ENCODE assay signal across 24 cellular contexts in genomic region chr16:48478418-48478817, GRCh38.
"Had no signal": no experiment of that assay in that cellular context is flagged by ENCODE, and none has a peak within 500 bp of the region (broad histone marks: within the 10 kb centered on the region; RNA-seq: fewer than 3 reads in every experiment).

No MANE protein-coding gene starts in this region.

- H3K36me3 Mint-ChIP-seq: mesothelial cell of epicardium had no signal

- H3K27me3 ChIP-seq: esophagus squamous epithelium, heart right ventricle, sigmoid colon, upper lobe of left lung had no signal

- H3K36me3 ChIP-seq: esophagus squamous epithelium, heart right ventricle, lower lobe of right lung, sigmoid colon, thoracic aorta, upper lobe of left lung had no signal

- H3K4me3 Mint-ChIP-seq: activated B cell treated with CpG ODN at 0.5 μM for 24 hours; activated CD4-positive, alpha-beta T cell treated with anti-CD3 and anti-CD28 coated beads for 36 hours; activated naive CD8-positive, alpha-beta T cell treated with anti-CD3 and anti-CD28 coated beads for 36 hours; immature natural killer cell; mesothelial cell of epicardium; naive thymus-derived CD8-positive, alpha-beta T cell; stimulated activated naive B cell treated with anti-CD40 and anti-IgM and Interleukin-4, amounts not matched to agents 10 μg/mL and 1 μg/mL and 100 μg/mL, for 72 hours had no signal

- H3K27ac Mint-ChIP-seq: activated B cell treated with CpG ODN at 0.5 μM for 24 hours; activated CD4-positive, alpha-beta T cell treated with anti-CD3 and anti-CD28 coated beads for 36 hours; activated naive CD8-positive, alpha-beta T cell treated with anti-CD3 and anti-CD28 coated beads for 36 hours; mesothelial cell of epicardium; naive thymus-derived CD8-positive, alpha-beta T cell; stimulated activated naive B cell treated with anti-CD40 and anti-IgM and Interleukin-4, amounts not matched to agents 10 μg/mL and 1 μg/mL and 100 μg/mL, for 72 hours had no signal

- ATAC-seq: activated CD4-positive, alpha-beta T cell treated with anti-CD3 and anti-CD28 coated beads for 36 hours; heart right ventricle; left lobe of liver; lower lobe of right lung; naive thymus-derived CD8-positive, alpha-beta T cell; stimulated activated naive B cell treated with anti-CD40 and anti-IgM and Interleukin-4, amounts not matched to agents 10 μg/mL and 1 μg/mL and 100 μg/mL, for 72 hours had no signal

- DNase-seq: activated B cell treated with CpG ODN at 0.5 μM for 24 hours; activated CD4-positive, alpha-beta T cell treated with anti-CD3 and anti-CD28 coated beads for 36 hours; activated CD4-positive, alpha-beta T cell treated with anti-CD3 and anti-CD28 coated beads, Interleukin-2, amount 50 U/mL, for 48 hours; activated naive CD4-positive, alpha-beta T cell treated with Interleukin-2 at 50 U/mL for 16 hours; activated naive CD8-positive, alpha-beta T cell treated with anti-CD3 and anti-CD28 coated beads for 36 hours; activated T-cell treated with anti-CD3 and anti-CD28 coated beads, Interleukin-2, amount 50 U/mL, for 48 hours; amygdala; esophagus squamous epithelium; heart right ventricle; immature natural killer cell; lower lobe of right lung; naive thymus-derived CD8-positive, alpha-beta T cell; sigmoid colon; stimulated activated CD4-positive, alpha-beta T cell treated with anti-CD3 and anti-CD28 coated beads, Interleukin-15, amount 100 ng/mL, for 24 hours; stimulated activated CD8-positive, alpha-beta memory T cell treated with anti-CD3 and anti-CD28 coated beads, Interleukin-4, amount 100 ng/mL, for 48 hours; stimulated activated naive B cell treated with anti-CD40 and anti-IgM and Interleukin-4, amounts not matched to agents 10 μg/mL and 1 μg/mL and 100 μg/mL, for 72 hours; T1000; upper lobe of left lung had no signal

- H3K9me3 ChIP-seq: esophagus squamous epithelium, lower lobe of right lung, sigmoid colon, thoracic aorta had no signal

- H3K4me1 Mint-ChIP-seq: activated B cell treated with CpG ODN at 0.5 μM for 24 hours; immature natural killer cell; naive thymus-derived CD8-positive, alpha-beta T cell; stimulated activated naive B cell treated with anti-CD40 and anti-IgM and Interleukin-4, amounts not matched to agents 10 μg/mL and 1 μg/mL and 100 μg/mL, for 72 hours had no signal

- FAIRE-seq: bronchial epithelial cell had no signal

- H3K4me3 ChIP-seq: coronary artery, esophagus squamous epithelium, heart right ventricle, lower lobe of right lung, sigmoid colon, smooth muscle cell, thoracic aorta, upper lobe of left lung had no signal
